In the genomic region with DNA sequence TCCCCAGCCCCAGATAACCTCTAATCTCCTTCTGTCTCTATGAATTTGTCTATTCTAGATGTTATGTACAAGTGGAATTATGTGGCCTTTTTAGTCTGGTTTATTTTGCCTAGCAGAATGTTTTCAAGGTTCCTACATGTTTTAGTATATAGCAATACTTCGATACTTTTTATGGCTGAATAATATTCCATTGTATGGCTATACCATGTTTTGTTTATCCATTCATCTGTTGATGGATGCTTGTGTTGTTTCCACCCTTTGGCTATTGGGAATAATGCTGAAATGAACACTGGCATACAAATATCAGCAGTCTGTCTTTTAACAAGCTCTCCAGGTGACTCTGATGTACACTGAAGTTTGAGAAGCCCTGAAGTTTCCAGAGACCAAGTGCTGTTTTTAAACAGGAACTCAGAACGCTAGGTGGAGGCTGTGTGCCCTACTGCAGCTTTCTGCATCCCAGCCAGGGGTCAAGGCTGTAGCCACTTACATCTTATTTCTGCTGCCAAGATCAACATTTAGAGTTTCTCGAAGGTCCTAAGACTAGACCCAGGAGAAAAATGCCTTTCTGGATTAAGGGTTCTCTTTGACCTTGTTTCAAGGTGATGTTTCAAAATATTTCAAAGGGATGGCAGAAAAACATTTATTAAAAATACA, we compare ENCODE assay signal across 19 cellular contexts.
DNase-seq lines count a peak whose midpoint lies in the region; ATAC-seq and TF ChIP-seq lines count a peak whose summit lies in the region.
"Had no signal": no experiment of that assay in that cellular context is flagged by ENCODE, and none has a peak within 500 bp of the region (broad histone marks: within the 10 kb centered on the region; RNA-seq: fewer than 3 reads in every experiment).

No MANE protein-coding gene starts in this region.

- H3K36me3 ChIP-seq in left ventricle myocardium inferior, result no peaks in the 10 kb centered on the region
- H3K36me3 ChIP-seq in thyroid gland, result no peaks in the 10 kb centered on the region

- intact Hi-C loops in left ventricle myocardium inferior (cut with micrococcal nuclease), result no loop called here
- intact Hi-C loops in Right ventricle myocardium inferior (cut with DNase I), result no loop called here
- intact Hi-C loops in thyroid gland (cut with DNase I), result no loop called here

- H3K4me3 ChIP-seq in left ventricle myocardium inferior (no peak overlapping the region), cardiac fibroblast (replicated peaks in 1 of 2; ENCODE audit: low read depth in 2 of 2, low read length in 2 of 2) (no peak overlapping the region), thyroid gland (replicated peaks in 1 of 3) (no peak overlapping the region)
- H3K4me3 ChIP-seq: GM23338, K562, PC-9 had no signal

- H3K27me3 ChIP-seq in left ventricle myocardium inferior (ENCODE audit: low read depth) (no peaks in the 10 kb centered on the region), thyroid gland (no peaks in the 10 kb centered on the region), foreskin keratinocyte (peaks cover 18% of the 10 kb centered on the region)

- no peak overlapping the region for H3K4me3 Mint-ChIP-seq in nephron
- H3K4me3 Mint-ChIP-seq: CD14-positive monocyte, GM23338 had no signal

- no peak for TF ChIP-seq POLR2A in thyroid gland (IDR thresholded peaks at IDR 0.05)

- H3K4me1 Mint-ChIP-seq in nephron, result peaks cover 76% of the 10 kb centered on the region
- H3K4me1 Mint-ChIP-seq: CD14-positive monocyte had no signal

- TF ChIP-seq CTCF in left ventricle myocardium inferior (IDR thresholded peaks at IDR 0.05; ENCODE audit: borderline replicate concordance) (peak; percentile 29), cardiac fibroblast (IDR thresholded peaks at IDR 0.05; ENCODE audit: low read depth, low read length) (no peak), nephron (IDR thresholded peaks at IDR 0.05; ENCODE audit: unreplicated experiment in 3 of 3) (no peak), thyroid gland (IDR thresholded peaks at IDR 0.05) (no peak), foreskin keratinocyte (conservative IDR thresholded peaks at IDR 0.05) (no peak)

- H3K9me3 Mint-ChIP-seq in nephron, result no peaks in the 10 kb centered on the region
- H3K9me3 Mint-ChIP-seq: GM23338 had no signal

- peak overlapping the region; percentile 1 to 79 (median 47) for H3K27ac Mint-ChIP-seq in nephron
- H3K27ac Mint-ChIP-seq: CD14-positive monocyte, GM23338 had no signal

- H3K27ac ChIP-seq in left ventricle myocardium inferior (replicated peaks), result peak overlapping the region; percentile 5
- no peak overlapping the region for H3K27ac ChIP-seq in thyroid gland
- H3K27ac ChIP-seq in foreskin keratinocyte, result no peak overlapping the region
- H3K27ac ChIP-seq: PC-9 had no signal

- no peaks in the 10 kb centered on the region for H3K9me3 ChIP-seq in left ventricle myocardium inferior (replicated peaks)
- no peaks in the 10 kb centered on the region for H3K9me3 ChIP-seq in thyroid gland
- H3K9me3 ChIP-seq: Caco-2 had no signal

- DNase-seq in left ventricle myocardium inferior (no peak), Right ventricle myocardium inferior (ENCODE audit: missing footprints) (no peak), cardiac fibroblast (ENCODE audit: low read depth in 2 of 2) (peak; percentile 17 to 28), thyroid gland (peak; percentile 17 to 25), foreskin keratinocyte (no peak), iPS-NIHi11 (ENCODE audit: low spot score) (no peak)
- no peak for DNase-seq in activated CD4-positive, alpha-beta T cell treated with anti-CD3 and anti-CD28 coated beads, Interleukin-2, amount 50 U/mL, for 4 hours
- DNase-seq: Caco-2; NCI-H1048; NCI-H2081 treated with DMSO at 0.1 percent for 48 hours; NCI-H2227 treated with DMSO at 0.1 percent for 48 hours; NCI-H526 treated with DMSO at 0.1 percent for 48 hours; NK-92 treated with Interleukin-12 subunit alpha and Interleukin-12 subunit beta, amount 100 ng/mL, for 24 hours; SHP77 had no signal

- peaks cover 61% of the 10 kb centered on the region for H3K4me1 ChIP-seq in left ventricle myocardium inferior
- H3K4me1 ChIP-seq in thyroid gland, result peaks cover 6 to 12% of the 10 kb centered on the region in 2 donors
- H3K4me1 ChIP-seq in foreskin keratinocyte, result no peaks in the 10 kb centered on the region
- H3K4me1 ChIP-seq: Caco-2 had no signal

- no peak for ATAC-seq in Right ventricle myocardium inferior
- ATAC-seq in foreskin keratinocyte, result no peak
- ATAC-seq: GM23338, K562 had no signal

- no peaks in the 10 kb centered on the region for H3K27me3 Mint-ChIP-seq in nephron (ENCODE audit: low read depth)

- H3K36me3 Mint-ChIP-seq in nephron (ENCODE audit: low read depth), result peaks cover 27% of the 10 kb centered on the region
- H3K36me3 Mint-ChIP-seq: CD14-positive monocyte had no signal

- 45 to 47% methylated on average over 3 of the region's 3 CpGs for WGBS in thyroid gland, 2 donors

Comparison
In these comparisons a context has a peak if more than half of its experiments do, and no peak if none do; other contexts are left out.
1. DNase-seq: peak in cardiac fibroblast (2 of 2) and thyroid gland (2 of 2); none in left ventricle myocardium inferior (single experiment), Right ventricle myocardium inferior (single experiment), foreskin keratinocyte (0 of 2), iPS-NIHi11 (single experiment) and activated CD4-positive, alpha-beta T cell treated with anti-CD3 and anti-CD28 coated beads, Interleukin-2, amount 50 U/mL, for 4 hours (0 of 2).